ENCODE assay signal across 9 cellular contexts in genomic region chr17:8966926-8967325, GRCh38. TPM values are rescaled to one million over a fixed set of nuclear protein-coding genes. Genes with fewer than 3 reads are reported as not detected.
DNase-seq lines count a peak whose midpoint lies in the region; ATAC-seq and TF ChIP-seq lines count a peak whose summit lies in the region.
"Had no signal": no experiment of that assay in that cellular context is flagged by ENCODE, and none has a peak within 500 bp of the region (broad histone marks: within the 10 kb centered on the region; RNA-seq: fewer than 3 reads in every experiment).

No MANE protein-coding gene starts in this region.

- H3K4me1 ChIP-seq in right atrium auricular region (peaks cover 0 to 8% of the 10 kb centered on the region in 2 donors), right lobe of liver (peaks cover 0 to 4% (median 0%) of the 10 kb centered on the region in 4 donors), upper lobe of left lung (peaks cover 0 to 10% (median 3%) of the 10 kb centered on the region in 4 donors)

- TF ChIP-seq CTCF in right atrium auricular region (IDR thresholded peaks at IDR 0.05) (no peak), right lobe of liver (IDR thresholded peaks at IDR 0.05) (no peak), upper lobe of left lung (IDR thresholded peaks at IDR 0.05) (no peak)

- H3K27ac ChIP-seq in right atrium auricular region = peak overlapping the region in 1 of 2 donors; percentile 10
- H3K27ac ChIP-seq in right lobe of liver = peak overlapping the region in 1 of 3 donors; percentile 51
- H3K27ac ChIP-seq in upper lobe of left lung = peak overlapping the region; percentile 81 to 97 (median 88)

- H3K4me3 ChIP-seq in right atrium auricular region (no peak overlapping the region), right lobe of liver (no peak overlapping the region), upper lobe of left lung (no peak overlapping the region), H7 (ENCODE audit: insufficient read depth, low read depth, low read length) (no peak overlapping the region)

- H3K27me3 ChIP-seq in right atrium auricular region = peaks cover 9 to 10% of the 10 kb centered on the region in 2 donors
- H3K27me3 ChIP-seq in right lobe of liver = peaks cover 0 to 6% of the 10 kb centered on the region in 2 donors
- peaks cover 0 to 17% (median 8%) of the 10 kb centered on the region in 4 donors for H3K27me3 ChIP-seq in upper lobe of left lung
- H3K27me3 ChIP-seq in H7 (ENCODE audit: control insufficient read depth, insufficient read depth, low read length) = peaks cover 19% of the 10 kb centered on the region

- no peaks in the 10 kb centered on the region for H3K36me3 ChIP-seq in right atrium auricular region
- H3K36me3 ChIP-seq in right lobe of liver = no peaks in the 10 kb centered on the region
- H3K36me3 ChIP-seq in upper lobe of left lung = no peaks in the 10 kb centered on the region
- H3K36me3 ChIP-seq in H7 (replicated peaks; ENCODE audit: control insufficient read depth, insufficient read depth, low read length) = no peaks in the 10 kb centered on the region

- H3K9me3 ChIP-seq in right atrium auricular region (peaks cover 0 to 9% of the 10 kb centered on the region in 2 donors), right lobe of liver (no peaks in the 10 kb centered on the region), upper lobe of left lung (no peaks in the 10 kb centered on the region)

- no peak for TF ChIP-seq EP300 in upper lobe of left lung (IDR thresholded peaks at IDR 0.05)

- TF ChIP-seq POLR2A in right lobe of liver (IDR thresholded peaks at IDR 0.05) = no peak
- peak in 1 of 4 donors; percentile 13 for TF ChIP-seq POLR2A in upper lobe of left lung (IDR thresholded peaks at IDR 0.05)

- ATAC-seq in Right ventricle myocardium superior (ENCODE audit: poor library complexity) = peak; percentile 28
- ATAC-seq in right lobe of liver = peak; percentile 17 to 36 (median 32)
- peak; percentile 34 to 58 for ATAC-seq in upper lobe of left lung (ENCODE audit: low FRiP score in 2 of 2)

- WGBS in right lobe of liver (ENCODE audit: insufficient coverage, low coverage, low lambda C conversion rate, missing lambda C conversion rate) = 54% methylated on average over 9 of the region's 9 CpGs
- 60 to 64% methylated on average over 8 to 9 of the region's 9 CpGs for WGBS in upper lobe of left lung, 2 donors

- no peak for DNase-seq in Right ventricle myocardium superior
- DNase-seq in right atrium auricular region (ENCODE audit: low spot score) = no peak
- peak; percentile 60 for DNase-seq in UCSD-AML1 (lab: John Stamatoyannopoulos, UW; ENCODE audit: unreplicated experiment)
- peak in 1 of 3 donors; percentile 43 for DNase-seq in right lobe of liver
- peak in 1 of 2 donors; percentile 62 for DNase-seq in upper lobe of left lung
- DNase-seq in iPS-NIHi7 (ENCODE audit: extremely low spot score) = no peak
- no peak for DNase-seq in NCI-H1092 treated with DMSO at 0.1 percent for 48 hours (lab: John Stamatoyannopoulos, UW)
- DNase-seq in H7 = no peak
- DNase-seq: NCI-H1694 had no signal

- intact Hi-C loops in Right ventricle myocardium superior (cut with DNase I) (no loop called here), right lobe of liver (cut with DNase I) (no loop called here)

RNA-seq across cellular contexts. Expression of gene PIK3R5, which starts 1.4 kb away (rescaled TPM):
- 2.5 TPM for total RNA-seq in Right ventricle myocardium superior
- 1 to 10 TPM; 5.0 to 7.5 TPM for total RNA-seq in right atrium auricular region
- 1 to 10 TPM; 3.7 to 6.5 (median 5.0) TPM for total RNA-seq in right lobe of liver
- 100 to 1,000 TPM in 1 of 6 donors, 10 to 100 TPM in 5; 22.3 to 175 (median 49.8) TPM for total RNA-seq in upper lobe of left lung
- total RNA-seq in H7 (2014; rRNA removed; shearing (Covaris generic)) = 13.3 and 33.6 TPM in 2 replicates

RNA-seq across cellular contexts. Expression of gene NTN1, which starts 54.4 kb away (rescaled TPM):
- total RNA-seq in Right ventricle myocardium superior (19.4 TPM), right atrium auricular region (100 to 1,000 TPM; 142 to 163 TPM), right lobe of liver (10 to 100 TPM in 2 of 6 experiments, 1 to 10 TPM in 4; 3.5 to 12.5 (median 8.5) TPM), upper lobe of left lung (1 to 10 TPM; 2.6 to 9.1 (median 4.1) TPM)
- 8.9 and 19.1 TPM in 2 replicates for total RNA-seq in H7 (2014; rRNA removed; shearing (Covaris generic))
